In the genomic region with DNA sequence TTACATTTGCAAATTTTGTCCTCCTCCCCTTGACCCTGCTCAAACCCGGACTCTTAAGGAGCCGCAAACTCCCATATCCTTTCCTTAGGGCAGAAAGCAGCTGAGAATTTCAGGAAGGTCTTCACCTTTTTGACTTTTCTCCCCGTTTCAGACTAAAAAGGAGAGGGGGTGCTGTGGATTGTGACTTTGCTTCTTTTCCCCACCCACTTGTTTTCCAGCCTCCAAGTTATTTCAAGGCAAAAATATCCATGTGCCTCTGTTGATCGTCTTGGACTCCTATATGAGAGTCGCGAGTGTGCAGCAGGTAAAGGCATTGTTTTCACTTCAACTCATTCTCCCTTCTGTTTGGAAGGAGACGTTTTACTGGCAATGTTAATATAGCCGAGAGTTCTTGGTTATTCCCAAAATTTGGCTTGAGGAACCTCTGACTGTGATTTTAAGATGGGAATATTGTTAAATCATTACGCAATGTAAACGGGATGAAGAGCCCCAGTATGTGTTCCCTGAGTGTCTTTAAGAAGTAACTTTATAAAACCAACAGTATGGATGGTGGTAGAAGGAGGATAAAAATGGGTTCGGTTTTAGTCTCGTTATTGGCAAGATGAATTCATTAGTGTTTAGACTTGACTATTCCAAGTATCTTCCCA, we compare ENCODE assay signal across 8 cellular contexts. TPM values are rescaled to one million over a fixed set of nuclear protein-coding genes. Genes with fewer than 3 reads are reported as not detected.
DNase-seq lines count a peak whose midpoint lies in the region; ATAC-seq and TF ChIP-seq lines count a peak whose summit lies in the region.

No MANE protein-coding gene starts in this region.

- no peak overlapping the region for H3K27ac Mint-ChIP-seq in T-helper 1 cell treated with Interleukin-12 subunit alpha and Interleukin-12 subunit beta and Interleukin-4 antibody, amounts not matched to agents 30 μg/mL and 1 μg/mL, for 36 hours

- TF ChIP-seq CTCF in breast epithelium (IDR thresholded peaks at IDR 0.05) = no peak
- TF ChIP-seq CTCF in liver (IDR thresholded peaks at IDR 0.05; ENCODE audit: low read depth, low read length, missing input control) = no peak
- no peak for TF ChIP-seq CTCF in thoracic aorta (IDR thresholded peaks at IDR 0.05)

- H3K4me3 ChIP-seq in breast epithelium = peak overlapping the region; percentile 71 to 80 (median 73)
- H3K4me3 ChIP-seq in liver (ENCODE audit: low read depth in 1 of 3, low read length in 3 of 3) = peak overlapping the region; percentile 79 to 90 (median 87)
- H3K4me3 ChIP-seq in thoracic aorta = peak overlapping the region; percentile 96

- H3K4me1 ChIP-seq in breast epithelium (no peaks in the 10 kb centered on the region), liver (ENCODE audit: control insufficient read depth in 4 of 4, insufficient read depth in 4 of 4, low read length in 3 of 4) (peaks cover 1 to 30% (median 7%) of the 10 kb centered on the region in 4 donors), thoracic aorta (ENCODE audit: control insufficient read depth in 1 of 2, low read depth in 2 of 2) (peaks cover 11 to 23% of the 10 kb centered on the region in 2 donors)

- no peak for TF ChIP-seq POLR2A in breast epithelium (IDR thresholded peaks at IDR 0.05)

- peaks cover 54% of the 10 kb centered on the region for H3K27me3 Mint-ChIP-seq in T-helper 1 cell treated with Interleukin-12 subunit alpha and Interleukin-12 subunit beta and Interleukin-4 antibody, amounts not matched to agents 30 μg/mL and 1 μg/mL, for 36 hours (ENCODE audit: low read depth)

- intact Hi-C loops in breast epithelium (cut with DNase I; ENCODE audit: low total_unique reads) = no loop called here

- no peaks in the 10 kb centered on the region for H3K36me3 Mint-ChIP-seq in T-helper 1 cell treated with Interleukin-12 subunit alpha and Interleukin-12 subunit beta and Interleukin-4 antibody, amounts not matched to agents 30 μg/mL and 1 μg/mL, for 36 hours (ENCODE audit: low read depth)

- H3K4me3 Mint-ChIP-seq in T-helper 1 cell treated with Interleukin-12 subunit alpha and Interleukin-12 subunit beta and Interleukin-4 antibody, amounts not matched to agents 30 μg/mL and 1 μg/mL, for 36 hours = peak overlapping the region; percentile 20

- WGBS in liver = 27% methylated on average over 12 of the region's 12 CpGs

- TF ChIP-seq RAD21 in liver (IDR thresholded peaks at IDR 0.05) = no peak

- ATAC-seq in thoracic aorta (ENCODE audit: insufficient number of reproducible peaks, low FRiP score, low read depth) (no peak), HG03280 (IDR thresholded peaks at IDR 0.05; ENCODE audit: unreplicated experiment) (no peak)

- peak overlapping the region; percentile 89 to 93 for H3K27ac ChIP-seq in breast epithelium
- H3K27ac ChIP-seq in liver (ENCODE audit: low read depth in 1 of 2, low read length in 2 of 2) = peak overlapping the region; percentile 96
- H3K27ac ChIP-seq in thoracic aorta = peak overlapping the region; percentile 91 to 97

- H3K9ac ChIP-seq in liver (ENCODE audit: low read depth in 1 of 2, low read length in 2 of 2) = peak overlapping the region; percentile 93 to 99

- H3K27me3 ChIP-seq in breast epithelium = no peaks in the 10 kb centered on the region
- H3K27me3 ChIP-seq in liver (ENCODE audit: control insufficient read depth in 4 of 4, insufficient read depth in 4 of 4, low read length in 3 of 4) = no peaks in the 10 kb centered on the region
- no peaks in the 10 kb centered on the region for H3K27me3 ChIP-seq in thoracic aorta (replicated peaks; ENCODE audit: insufficient read depth)

- H3K4me1 Mint-ChIP-seq in T-helper 1 cell treated with Interleukin-12 subunit alpha and Interleukin-12 subunit beta and Interleukin-4 antibody, amounts not matched to agents 30 μg/mL and 1 μg/mL, for 36 hours (ENCODE audit: low read depth) = peaks cover 10% of the 10 kb centered on the region

- no peaks in the 10 kb centered on the region for H3K9me3 Mint-ChIP-seq in T-helper 1 cell treated with Interleukin-12 subunit alpha and Interleukin-12 subunit beta and Interleukin-4 antibody, amounts not matched to agents 30 μg/mL and 1 μg/mL, for 36 hours

- DNase-seq in T-helper 1 cell (no peak), breast epithelium (ENCODE audit: low spot score in 2 of 2) (no peak), thoracic aorta (ENCODE audit: low spot score) (no peak), DMS53 treated with DMSO at 0.1 percent for 48 hours (lab: John Stamatoyannopoulos, UW; ENCODE audit: unreplicated experiment) (no peak)
- DNase-seq in activated CD8-positive, alpha-beta memory T cell treated with anti-CD3 and anti-CD28 coated beads, Interleukin-2, amount 50 U/mL, for 4 hours = no peak

- H3K36me3 ChIP-seq in breast epithelium = no peaks in the 10 kb centered on the region
- no peaks in the 10 kb centered on the region for H3K36me3 ChIP-seq in liver (ENCODE audit: control insufficient read depth in 4 of 4, insufficient read depth in 3 of 4, low read depth in 1 of 4, low read length in 3 of 4)
- H3K36me3 ChIP-seq in thoracic aorta = no peaks in the 10 kb centered on the region

- H3K9me3 ChIP-seq in breast epithelium (no peaks in the 10 kb centered on the region), liver (ENCODE audit: control insufficient read depth in 4 of 4, low read length in 3 of 4) (no peaks in the 10 kb centered on the region), thoracic aorta (no peaks in the 10 kb centered on the region)

TF ChIP-seq in liver, 16 proteins besides CTCF, POLR2A, EP300 and RAD21:
- no peak for TF ChIP-seq NR2F2 (IDR thresholded peaks at IDR 0.05)
- no peak for TF ChIP-seq FOXA2 (IDR thresholded peaks at IDR 0.05)
- TF ChIP-seq RXRA (IDR thresholded peaks at IDR 0.05) = no peak
- no peak for TF ChIP-seq GABPA (IDR thresholded peaks at IDR 0.05 in 1 of 2, conservative IDR thresholded peaks at IDR 0.05 in 1 of 2)

RNA-seq across cellular contexts. Expression of a gene that starts 0.7 kb away (rescaled TPM):
- total RNA-seq in breast epithelium (10 to 100 TPM; 11.1 to 30.9 (median 13.5) TPM), liver (10 to 100 TPM in 1 of 2 donors, 1 to 10 TPM in 1; 6.9 to 11.5 TPM), thoracic aorta (10 to 100 TPM; 28.8 to 32.0 TPM)
- polyA plus RNA-seq in liver = 1 to 10 TPM; 1.5 to 2.9 TPM
